ENCODE assay signal across 8 cellular contexts in the genomic region with DNA sequence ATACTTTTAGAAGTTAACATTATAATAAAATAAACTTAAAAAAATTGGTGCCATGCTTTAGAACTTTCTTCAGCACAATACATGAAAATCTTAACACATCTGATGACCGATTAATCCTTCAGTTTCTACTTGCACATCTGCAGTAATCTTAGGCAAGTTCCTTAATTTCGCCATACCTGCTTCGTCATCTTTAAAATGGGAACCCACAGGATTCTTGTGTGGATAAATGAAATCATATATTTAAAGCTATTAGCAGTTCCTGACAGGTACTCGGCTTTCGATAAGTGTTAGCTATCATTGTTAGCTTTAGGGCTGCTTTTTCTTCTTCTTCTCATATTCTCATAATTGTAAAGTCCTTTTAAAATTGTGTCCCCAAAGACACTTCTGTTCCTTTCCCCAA. TPM values are rescaled to one million over a fixed set of nuclear protein-coding genes. Genes with fewer than 3 reads are reported as not detected.
DNase-seq lines count a peak whose midpoint lies in the region; TF ChIP-seq lines count a peak whose summit lies in the region.

No MANE protein-coding gene starts in this region.

- peaks cover 9 to 20% (median 14%) of the 10 kb centered on the region in 4 donors for H3K4me1 Mint-ChIP-seq in CD4-positive, alpha-beta memory T cell
- H3K4me1 Mint-ChIP-seq in neural crest cell, result peaks cover 7% of the 10 kb centered on the region

- no peaks in the 10 kb centered on the region for H3K36me3 ChIP-seq in CD4-positive, alpha-beta memory T cell (ENCODE audit: insufficient read depth, low read length)

- peak overlapping the region; percentile 91 to 97 (median 95) for H3K4me3 Mint-ChIP-seq in CD4-positive, alpha-beta memory T cell
- H3K4me3 Mint-ChIP-seq in neural crest cell, result peak overlapping the region; percentile 93

- no peaks in the 10 kb centered on the region for H3K27me3 ChIP-seq in CD4-positive, alpha-beta memory T cell (ENCODE audit: insufficient read depth, low read length)
- H3K27me3 ChIP-seq in dorsolateral prefrontal cortex, result no peaks in the 10 kb centered on the region

- peak overlapping the region; percentile 85 to 100 (median 98) for H3K27ac Mint-ChIP-seq in CD4-positive, alpha-beta memory T cell
- no peak overlapping the region for H3K27ac Mint-ChIP-seq in neural crest cell (ENCODE audit: unreplicated experiment)

- H3K9me3 Mint-ChIP-seq in CD4-positive, alpha-beta memory T cell, result no peaks in the 10 kb centered on the region
- no peaks in the 10 kb centered on the region for H3K9me3 Mint-ChIP-seq in neural crest cell

- no peak for TF ChIP-seq CTCF in dorsolateral prefrontal cortex (IDR thresholded peaks at IDR 0.05 in 54 of 56, conservative IDR thresholded peaks at IDR 0.05 in 2 of 56; ENCODE audit: low read depth in 1 of 56, partially characterized antibody in 56 of 56)
- no peak for TF ChIP-seq CTCF in neural crest cell (conservative IDR thresholded peaks at IDR 0.05)

- POLR2A ChIA-PET in CD4-positive, alpha-beta memory T cell (lab: Charles Lee; ENCODE audit: partially characterized antibody), result interaction anchor here (1.2 to 2.5 kb wide), 9 partner anchors 10 to 784 kb away, joined by 3 to 24 read pairs (median 8); partner anchors contain the start of genes CDK6, GATAD1, PEX1 and RBM48

- peaks cover 31% of the 10 kb centered on the region for H3K4me1 ChIP-seq in CD4-positive, alpha-beta memory T cell (ENCODE audit: insufficient read depth, low read length)

- DNase-seq in CD4-positive, alpha-beta memory T cell, result no peak
- DNase-seq in NCI-H69 (lab: John Stamatoyannopoulos, UW), result peak; percentile 58
- no peak for DNase-seq in dorsolateral prefrontal cortex
- no peak for DNase-seq in neural crest cell (ENCODE audit: low read depth, low spot score)
- no peak for DNase-seq in NCI-H510A (lab: John Stamatoyannopoulos, UW)
- DNase-seq in AG20443 (ENCODE audit: low spot score), result no peak
- DNase-seq in GDM1 (lab: John Stamatoyannopoulos, UW), result no peak
- DNase-seq in posterior cingulate gyrus, result no peak

- H3K27ac ChIP-seq in CD4-positive, alpha-beta memory T cell (ENCODE audit: low read depth, low read length), result peak overlapping the region; percentile 86
- peak overlapping the region in 3 of 59 donors; percentile 68 to 86 (median 75) for H3K27ac ChIP-seq in dorsolateral prefrontal cortex

- CTCF ChIA-PET in CD4-positive, alpha-beta memory T cell (lab: Charles Lee; ENCODE audit: partially characterized antibody), result interaction anchor here (1.3 to 3.5 kb wide), 4 partner anchors 10 to 783 kb away, joined by 3 to 31 read pairs (median 6); partner anchors contain the start of gene SAMD9L

- no peaks in the 10 kb centered on the region for H3K27me3 Mint-ChIP-seq in CD4-positive, alpha-beta memory T cell
- peaks cover 47% of the 10 kb centered on the region for H3K27me3 Mint-ChIP-seq in neural crest cell (ENCODE audit: low read depth)

- peaks cover 0 to 5% of the 10 kb centered on the region in 2 donors for H3K36me3 Mint-ChIP-seq in CD4-positive, alpha-beta memory T cell
- no peaks in the 10 kb centered on the region for H3K36me3 Mint-ChIP-seq in neural crest cell (ENCODE audit: low read depth)

- no peaks in the 10 kb centered on the region for H3K9me3 ChIP-seq in CD4-positive, alpha-beta memory T cell (ENCODE audit: control insufficient read depth in 1 of 2, low read length in 2 of 2)

- intact Hi-C loops in CD4-positive, alpha-beta memory T cell (cut with micrococcal nuclease), result loop anchor here (1.0 to 10.0 kb wide), 3 partner anchors 329 to 1284 kb away; no protein-coding TSS in a partner anchor
- intact Hi-C loops in dorsolateral prefrontal cortex (cut with DNase I) (loop anchor here in 1 of 2 donors (10.0 kb wide), 1 partner anchor 774 kb away; the partner anchor contains the start of gene BET1), posterior cingulate gyrus (cut with DNase I) (no loop called here)

- peak overlapping the region; percentile 66 to 99 for H3K4me3 ChIP-seq in CD4-positive, alpha-beta memory T cell (ENCODE audit: low read length in 2 of 2)
- peak overlapping the region; percentile 62 to 96 (median 83) for H3K4me3 ChIP-seq in dorsolateral prefrontal cortex

RNA-seq across cellular contexts. Expression of gene VPS50, which starts 0.9 kb away (rescaled TPM):
- total RNA-seq in CD4-positive, alpha-beta memory T cell, result 10 to 100 TPM; 35.1 to 45.8 TPM
- 10 to 100 TPM in 1 of 2 donors, 1 to 10 TPM in 1; 7.5 to 17.0 TPM for polyA plus RNA-seq in CD4-positive, alpha-beta memory T cell
- total RNA-seq in dorsolateral prefrontal cortex (10 to 100 TPM; 37.5 to 82.2 (median 61.8) TPM), neural crest cell (16.0 and 18.3 TPM in 2 replicates)

RNA-seq across cellular contexts. Expression of gene HEPACAM2, which starts 5.0 kb away (rescaled TPM):
- under 1 TPM in 1 of 2 experiments, not detected in 1; 0.15 TPM for total RNA-seq in CD4-positive, alpha-beta memory T cell
- not detected for polyA plus RNA-seq in CD4-positive, alpha-beta memory T cell
- under 1 TPM in 38 of 120 experiments, not detected in 82; 0.21 to 0.88 (median 0.37) TPM for total RNA-seq in dorsolateral prefrontal cortex
- not detected in 2 replicates for total RNA-seq in neural crest cell
